7 cellular contexts compared by ENCODE assay signal in genomic region chr2:23926750-23927627, GRCh38.
DNase-seq lines count a peak whose midpoint lies in the region; ATAC-seq, FAIRE-seq and TF ChIP-seq lines count a peak whose summit lies in the region.

Gene ATAD2B (minus strand): TSS chr2:23927123. CDS start chr2:23926770, 353 bp downstream.

- peak; percentile 77 for ATAC-seq in HG02981 (IDR thresholded peaks at IDR 0.05; ENCODE audit: unreplicated experiment)

- in situ Hi-C loops in astrocyte of the cerebellum (cut with HindIII; ENCODE audit: low sequenced_read_pairs): no loop called here

- TF ChIP-seq CTCF in astrocyte of the cerebellum (IDR thresholded peaks at IDR 0.05; ENCODE audit: low read depth, low read length, missing control alignments): peak; percentile 58
- peak; percentile 71 for TF ChIP-seq CTCF in retinal pigment epithelial cell (conservative IDR thresholded peaks at IDR 0.05; ENCODE audit: low read depth, low read length)

- H3K4me3 ChIP-seq in astrocyte of the cerebellum (ENCODE audit: low read depth, low read length) (peak within 1 kb of the TSS; percentile 79), retinal pigment epithelial cell (ENCODE audit: low read length) (peak within 1 kb of the TSS; percentile 89)

- peak; percentile 91 for FAIRE-seq in GM18507 (lab: Jason Lieb, UNC)

- DNase-seq in GM18507 (ENCODE audit: extremely low spot score, insufficient read length, low read depth) (peak; percentile 84), NCI-H2029 (lab: John Stamatoyannopoulos, UW) (peak; percentile 86), T-helper 22 cell (ENCODE audit: low read depth) (peak; percentile 87), astrocyte of the cerebellum (ENCODE audit: low read depth) (peak; percentile 86), hippocampal formation (lab: John Stamatoyannopoulos, UW) (peak; percentile 87 to 95), retinal pigment epithelial cell (ENCODE audit: low read depth) (peak; percentile 79)

Comparison
In these comparisons a context has a peak if more than half of its experiments do, and no peak if none do; other contexts are left out.
1. Peak in every context shown above with its lines: DNase-seq, ATAC-seq and H3K4me3 ChIP-seq.